In the genomic region with DNA sequence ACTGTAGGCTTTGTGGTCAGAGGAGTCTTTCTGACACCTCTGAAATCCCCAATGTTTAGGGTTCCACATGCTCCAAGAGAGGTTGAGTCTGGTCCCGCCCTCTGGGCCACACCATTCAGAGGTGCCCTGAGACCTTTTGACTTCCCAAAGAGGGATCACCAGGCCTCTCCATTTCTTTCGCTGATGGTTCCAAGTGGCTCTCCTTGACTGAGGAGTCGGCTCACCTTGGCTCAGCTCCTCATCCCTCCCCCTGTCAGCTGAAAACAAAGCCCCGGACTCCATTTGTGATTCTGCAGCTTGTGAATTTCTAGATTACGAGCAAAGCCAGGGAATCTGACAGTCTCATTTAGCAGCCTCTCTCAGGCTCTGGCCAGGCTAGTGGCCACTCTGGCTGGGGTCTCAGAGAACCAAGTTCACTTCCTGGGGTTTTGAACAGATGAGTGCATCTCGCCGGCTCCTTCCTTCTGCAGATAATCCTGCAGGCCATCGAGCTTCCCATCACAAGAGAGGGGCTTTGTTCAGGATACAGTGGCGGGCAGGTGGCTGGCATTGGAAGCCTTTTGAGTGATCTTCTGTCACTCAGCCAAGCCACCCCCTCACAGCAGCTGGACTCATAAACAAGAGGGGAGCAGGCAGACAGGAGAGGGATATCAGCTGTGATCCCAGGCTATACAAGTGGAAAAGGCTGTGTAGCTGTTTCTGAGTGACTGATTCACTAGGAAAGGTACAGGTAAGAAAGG, we compare ENCODE assay signal across 20 cellular contexts.
DNase-seq lines count a peak whose midpoint lies in the region; ATAC-seq and TF ChIP-seq lines count a peak whose summit lies in the region.
"Had no signal": no experiment of that assay in that cellular context is flagged by ENCODE, and none has a peak within 500 bp of the region (broad histone marks: within the 10 kb centered on the region; RNA-seq: fewer than 3 reads in every experiment).

No MANE protein-coding gene starts in this region.

- DNase-seq in GM13977 (ENCODE audit: low spot score): peak; percentile 2
- DNase-seq in NCI-H2107 (lab: John Stamatoyannopoulos, UW): peak; percentile 52
- no peak for DNase-seq in progenitor cell of endocrine pancreas (ENCODE audit: low spot score, unreplicated experiment)
- no peak for DNase-seq in Caco-2
- DNase-seq in occipital lobe (lab: John Stamatoyannopoulos, UW): no peak
- DNase-seq: activated CD4-positive, alpha-beta memory T cell treated with anti-CD3 and anti-CD28 coated beads, Interleukin-2, amount 10 ng/mL, durations not matched to agents 7 days and 5 days; effector memory CD8-positive, alpha-beta T cell; mesendoderm; NCI-H526; right lobe of liver; stimulated activated CD4-positive, alpha-beta T cell treated with anti-CD3 and anti-CD28 coated beads, Interleukin-1b, Interleukin-23, amount 100 ng/mL, for 48 hours; SW 1271 had no signal

- CTCF ChIA-PET in Caco-2 (lab: Charles Lee): no interaction called here

- H3K27me3 ChIP-seq in Caco-2 (replicated peaks; ENCODE audit: control insufficient read depth, insufficient read depth, low read length): no peaks in the 10 kb centered on the region; the same call in 1 of the 2 replicates
- H3K27me3 ChIP-seq: cardiac muscle cell, Peyer's patch, right lobe of liver had no signal

- H3K9me3 Mint-ChIP-seq in brain (peaks cover 0 to 14% (median 12%) of the 10 kb centered on the region in 5 experiments), progenitor cell of endocrine pancreas (ENCODE audit: low read depth) (peaks cover 3% of the 10 kb centered on the region), Caco-2 (ENCODE audit: unreplicated experiment) (no peaks in the 10 kb centered on the region)
- H3K9me3 Mint-ChIP-seq: activated CD4-positive, alpha-beta memory T cell treated with anti-CD3 and anti-CD28 coated beads, Interleukin-2, amount 10 ng/mL, durations not matched to agents 7 days and 5 days; activated T-helper 1 cell treated with anti-CD3 and anti-CD28 coated beads, Interleukin-12 subunit alpha, Interleukin-12 subunit beta, Interleukin-2, Interleukin-4 antibody, amounts not matched to agents 30 ng/mL and 10 ng/mL and 1 ng/mL, durations not matched to agents 14 hours and 24 hours and 36 hours; effector memory CD8-positive, alpha-beta T cell had no signal

- in situ Hi-C loops in GM13977 (cut with MboI; ENCODE audit: low pct_unique_long_range_greater_than_20kb, low sequenced_read_pairs, unreplicated experiment): no loop called here

- intact Hi-C loops in Caco-2 (cut with micrococcal nuclease; ENCODE audit: unreplicated experiment): no loop called here

- BruUV-seq in Caco-2 (replicated peaks; lab: Mats Ljungman, UMichigan): no TSS peak

- no peaks in the 10 kb centered on the region for H3K36me3 ChIP-seq in Caco-2 (ENCODE audit: control insufficient read depth, insufficient read depth, low read length)
- H3K36me3 ChIP-seq: cardiac muscle cell, Peyer's patch, right lobe of liver, suprapubic skin had no signal

- H3K4me3 Mint-ChIP-seq in brain (no peak overlapping the region), progenitor cell of endocrine pancreas (ENCODE audit: low read depth) (no peak overlapping the region), Caco-2 (ENCODE audit: unreplicated experiment) (no peak overlapping the region)
- H3K4me3 Mint-ChIP-seq: activated CD4-positive, alpha-beta memory T cell treated with anti-CD3 and anti-CD28 coated beads, Interleukin-2, amount 10 ng/mL, durations not matched to agents 7 days and 5 days; activated T-helper 1 cell treated with anti-CD3 and anti-CD28 coated beads, Interleukin-12 subunit alpha, Interleukin-12 subunit beta, Interleukin-2, Interleukin-4 antibody, amounts not matched to agents 30 ng/mL and 10 ng/mL and 1 ng/mL, durations not matched to agents 14 hours and 24 hours and 36 hours; B cell; effector memory CD8-positive, alpha-beta T cell; IgD-negative memory B cell had no signal

- H3K4me1 Mint-ChIP-seq in brain (peaks cover 58% of the 10 kb centered on the region), progenitor cell of endocrine pancreas (ENCODE audit: low read depth) (peaks cover 4% of the 10 kb centered on the region), Caco-2 (ENCODE audit: low read depth, unreplicated experiment) (no peaks in the 10 kb centered on the region)
- H3K4me1 Mint-ChIP-seq: activated CD4-positive, alpha-beta memory T cell treated with anti-CD3 and anti-CD28 coated beads, Interleukin-2, amount 10 ng/mL, durations not matched to agents 7 days and 5 days; B cell; IgD-negative memory B cell had no signal

- H3K27me3 Mint-ChIP-seq in brain (peaks cover 8% of the 10 kb centered on the region), progenitor cell of endocrine pancreas (peaks cover 10% of the 10 kb centered on the region), Caco-2 (ENCODE audit: insufficient read depth, unreplicated experiment) (peaks cover 14% of the 10 kb centered on the region)

- H3K4me1 ChIP-seq in Caco-2: no peaks in the 10 kb centered on the region
- H3K4me1 ChIP-seq: Peyer's patch, right lobe of liver, suprapubic skin had no signal

- no peak overlapping the region for H3K4me3 ChIP-seq in Caco-2 (ENCODE audit: low read depth, low read length)
- H3K4me3 ChIP-seq: cardiac muscle cell, Peyer's patch, right lobe of liver, suprapubic skin had no signal

- no peak for ATAC-seq in GM21515 (IDR thresholded peaks at IDR 0.05; ENCODE audit: unreplicated experiment)
- ATAC-seq: effector memory CD8-positive, alpha-beta T cell; right lobe of liver had no signal

- peaks cover 18% of the 10 kb centered on the region for H3K9me3 ChIP-seq in Caco-2
- H3K9me3 ChIP-seq: right lobe of liver, suprapubic skin had no signal

- TF ChIP-seq CTCF in GM13977 (IDR thresholded peaks at IDR 0.05; ENCODE audit: extremely low read depth, insufficient read depth, missing control alignments) (no peak), brain (conservative IDR thresholded peaks at IDR 0.05) (no peak), progenitor cell of endocrine pancreas (IDR thresholded peaks at IDR 0.05; ENCODE audit: unreplicated experiment) (no peak), Caco-2 (IDR thresholded peaks at IDR 0.05; ENCODE audit: insufficient read depth in 1 of 2, low read depth in 1 of 2, low read length in 1 of 2, severe bottlenecking in 1 of 2, unreplicated experiment in 1 of 2) (no peak)

- H3K27ac Mint-ChIP-seq in brain: peak overlapping the region; percentile 35 to 93 (median 80)
- peak overlapping the region; percentile 52 for H3K27ac Mint-ChIP-seq in progenitor cell of endocrine pancreas
- no peak overlapping the region for H3K27ac Mint-ChIP-seq in Caco-2 (ENCODE audit: unreplicated experiment)
- H3K27ac Mint-ChIP-seq: activated CD4-positive, alpha-beta memory T cell treated with anti-CD3 and anti-CD28 coated beads, Interleukin-2, amount 10 ng/mL, durations not matched to agents 7 days and 5 days; activated T-helper 1 cell treated with anti-CD3 and anti-CD28 coated beads, Interleukin-12 subunit alpha, Interleukin-12 subunit beta, Interleukin-2, Interleukin-4 antibody, amounts not matched to agents 30 ng/mL and 10 ng/mL and 1 ng/mL, durations not matched to agents 14 hours and 24 hours and 36 hours; B cell; effector memory CD8-positive, alpha-beta T cell; IgD-negative memory B cell had no signal

- POLR2A ChIA-PET in Caco-2 (lab: Charles Lee): no interaction called here

- H3K36me3 Mint-ChIP-seq in brain (no peaks in the 10 kb centered on the region), progenitor cell of endocrine pancreas (ENCODE audit: insufficient read depth) (no peaks in the 10 kb centered on the region), Caco-2 (ENCODE audit: insufficient read depth, unreplicated experiment) (no peaks in the 10 kb centered on the region)

Comparison
In these comparisons a context has a peak if more than half of its experiments do, and no peak if none do; other contexts are left out.
1. DNase-seq: peak in GM13977 (single experiment) and NCI-H2107 (single experiment); none in progenitor cell of endocrine pancreas (single experiment), Caco-2 (0 of 2) and occipital lobe (single experiment).